Comparison of ENCODE assay signal across 16 cellular contexts in the genomic region with DNA sequence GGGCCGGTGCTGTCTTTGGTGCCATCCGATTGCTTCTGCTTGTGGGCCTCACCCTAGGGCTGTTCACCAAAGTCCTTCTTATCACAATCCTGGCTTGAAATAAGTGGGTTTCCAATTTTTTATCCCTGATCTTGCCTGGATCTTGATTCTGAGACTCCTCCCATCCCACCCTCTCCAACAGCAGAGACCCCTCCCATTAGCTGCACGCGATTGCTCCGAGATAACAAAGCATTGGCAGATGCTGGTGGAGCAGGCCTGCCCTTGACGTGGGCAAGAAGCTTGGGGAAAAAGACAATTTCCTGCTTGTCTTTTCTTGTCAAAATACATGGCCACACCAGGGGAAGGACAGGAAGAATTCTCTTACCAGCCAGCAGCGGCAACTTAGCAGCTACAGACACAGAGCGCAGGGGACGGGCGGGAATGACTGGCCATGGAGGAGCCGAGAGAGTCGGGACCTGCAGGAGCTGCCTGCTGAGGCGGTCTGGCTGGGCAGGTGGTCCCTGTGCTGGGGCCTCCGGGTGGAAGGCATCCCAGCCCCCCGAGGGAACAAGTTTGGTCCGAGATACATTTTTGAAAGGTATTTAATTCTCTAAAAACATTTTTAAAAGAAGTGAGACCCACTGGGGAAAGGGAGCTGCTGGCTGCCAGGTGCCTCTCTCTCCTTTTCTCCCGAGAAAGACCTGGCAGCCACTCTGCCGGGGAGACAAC. TPM values are rescaled to one million over a fixed set of nuclear protein-coding genes. Genes with fewer than 3 reads are reported as not detected.
DNase-seq lines count a peak whose midpoint lies in the region; ATAC-seq and TF ChIP-seq lines count a peak whose summit lies in the region.
"Had no signal": no experiment of that assay in that cellular context is flagged by ENCODE, and none has a peak within 500 bp of the region (broad histone marks: within the 10 kb centered on the region; RNA-seq: fewer than 3 reads in every experiment).

No MANE protein-coding gene starts in this region.

- H3K4me1 ChIP-seq in BLaER1 (peaks cover 71% of the 10 kb centered on the region), osteoblast (ENCODE audit: insufficient read depth, low read length) (peaks cover 11% of the 10 kb centered on the region)
- H3K4me1 ChIP-seq in CD8-positive, alpha-beta memory T cell (ENCODE audit: insufficient read depth, low read length): peaks cover 37% of the 10 kb centered on the region

- no peaks in the 10 kb centered on the region for H3K79me2 ChIP-seq in osteoblast (ENCODE audit: insufficient read depth, low read length)

- H3K27ac Mint-ChIP-seq in CD8-positive, alpha-beta memory T cell: peak overlapping the region in 5 of 8 donors; percentile 12 to 79 (median 54)
- peak overlapping the region; percentile 52 for H3K27ac Mint-ChIP-seq in central memory CD8-positive, alpha-beta T cell (ENCODE audit: low read depth)

- H3K9me3 ChIP-seq in BLaER1: no peaks in the 10 kb centered on the region; the same call in 1 of the 2 replicates
- no peaks in the 10 kb centered on the region for H3K9me3 ChIP-seq in CD8-positive, alpha-beta memory T cell (ENCODE audit: low read length)
- no peaks in the 10 kb centered on the region for H3K9me3 ChIP-seq in osteoblast (ENCODE audit: low read depth, low read length)

- H4K20me1 ChIP-seq in BLaER1 (no peaks in the 10 kb centered on the region; the same call in 1 of the 2 replicates), osteoblast (ENCODE audit: insufficient read depth, low read length) (no peaks in the 10 kb centered on the region)

- H3K4me2 ChIP-seq in BLaER1 (peak overlapping the region; percentile 96), osteoblast (ENCODE audit: insufficient read depth, low read length) (no peak overlapping the region)

- H3K4me3 ChIP-seq in BLaER1 (no peak overlapping the region), osteoblast (ENCODE audit: insufficient read depth, low read length) (no peak overlapping the region)
- H3K4me3 ChIP-seq in CD8-positive, alpha-beta memory T cell (ENCODE audit: low read length): no peak overlapping the region

- CTCF ChIA-PET in CD8-positive, alpha-beta memory T cell (lab: Charles Lee): interaction anchor here (0.7 to 5.8 kb wide), 5 partner anchors 10 to 43 kb away, joined by 4 to 110 read pairs (median 6); a partner anchor contains a TSS

- H2AFZ ChIP-seq in osteoblast (ENCODE audit: low read length): no peak overlapping the region

- H3K27me3 Mint-ChIP-seq in CD8-positive, alpha-beta memory T cell: peaks cover 0 to 1% of the 10 kb centered on the region in 2 donors
- H3K27me3 Mint-ChIP-seq in central memory CD8-positive, alpha-beta T cell: no peaks in the 10 kb centered on the region

- peaks cover 28 to 40% (median 29%) of the 10 kb centered on the region in 3 donors for H3K4me1 Mint-ChIP-seq in CD8-positive, alpha-beta memory T cell
- H3K4me1 Mint-ChIP-seq in central memory CD8-positive, alpha-beta T cell: peaks cover 39% of the 10 kb centered on the region

- POLR2A ChIA-PET in CD8-positive, alpha-beta memory T cell (lab: Charles Lee): no interaction called here

- H3K9me3 Mint-ChIP-seq in CD8-positive, alpha-beta memory T cell: no peaks in the 10 kb centered on the region
- H3K9me3 Mint-ChIP-seq in central memory CD8-positive, alpha-beta T cell: no peaks in the 10 kb centered on the region

- DNase-seq in CD8-positive, alpha-beta memory T cell: no peak
- no peak for DNase-seq in central memory CD8-positive, alpha-beta T cell (ENCODE audit: low spot score in 2 of 2)
- peak; percentile 77 for DNase-seq in osteoblast (ENCODE audit: insufficient read length, low spot score, missing footprints)
- no peak for DNase-seq in C1 segment of cervical spinal cord (lab: John Stamatoyannopoulos, UW)
- DNase-seq in SIG-M5 (lab: John Stamatoyannopoulos, UW): no peak
- DNase-seq: EL, GF-D8, Kasumi-1, NCI-H1694, NCI-H2081, NCI-H446 treated with DMSO at 0.1 percent for 48 hours, NCI-H526 treated with DMSO at 0.1 percent for 48 hours, SHP77 had no signal

- no peak overlapping the region for H3K4me3 Mint-ChIP-seq in CD8-positive, alpha-beta memory T cell
- H3K4me3 Mint-ChIP-seq in central memory CD8-positive, alpha-beta T cell: no peak overlapping the region

- H3K27me3 ChIP-seq in BLaER1: no peaks in the 10 kb centered on the region
- no peaks in the 10 kb centered on the region for H3K27me3 ChIP-seq in CD8-positive, alpha-beta memory T cell (ENCODE audit: insufficient read depth, low read length, poor library complexity, severe bottlenecking)
- H3K27me3 ChIP-seq in osteoblast (ENCODE audit: insufficient read depth, low read length): no peaks in the 10 kb centered on the region

- H3K9ac ChIP-seq in BLaER1: no peak overlapping the region

- no peak for TF ChIP-seq CTCF in osteoblast (IDR thresholded peaks at IDR 0.05; ENCODE audit: extremely low read depth, low read depth, low read length)

- H3K27ac ChIP-seq in BLaER1 (no peak overlapping the region; the same call in 1 of the 2 replicates), osteoblast (ENCODE audit: low read depth, low read length) (no peak overlapping the region)
- no peak overlapping the region for H3K27ac ChIP-seq in CD8-positive, alpha-beta memory T cell (ENCODE audit: low read depth, low read length)
- H3K27ac ChIP-seq: C4-2B had no signal

- H3K36me3 Mint-ChIP-seq in CD8-positive, alpha-beta memory T cell: peaks cover 0 to 7% (median 1%) of the 10 kb centered on the region in 3 donors
- H3K36me3 Mint-ChIP-seq in central memory CD8-positive, alpha-beta T cell (ENCODE audit: insufficient read depth): peaks cover 7% of the 10 kb centered on the region

- H3K36me3 ChIP-seq in BLaER1 (peaks cover 14% of the 10 kb centered on the region), osteoblast (ENCODE audit: insufficient read depth, low read length) (peaks cover 3% of the 10 kb centered on the region)
- H3K36me3 ChIP-seq in CD8-positive, alpha-beta memory T cell (ENCODE audit: insufficient read depth, low read length): no peaks in the 10 kb centered on the region

- ATAC-seq in central memory CD8-positive, alpha-beta T cell (replicated peaks; ENCODE audit: extremely low read depth, poor library complexity, severe bottlenecking): no peak
- no peak for ATAC-seq in GM18502 (IDR thresholded peaks at IDR 0.05; ENCODE audit: poor library complexity, unreplicated experiment)

RNA-seq across cellular contexts. Expression of a gene that starts 9.7 kb away (rescaled TPM):
- total RNA-seq in CD8-positive, alpha-beta memory T cell: 10 to 100 TPM; 11.5 to 14.1 TPM
- 72.5 TPM for polyA plus RNA-seq in CD8-positive, alpha-beta memory T cell
- total RNA-seq in osteoblast: 16.3 and 21.2 TPM in 2 replicates
